ENCODE assay signal across 16 cellular contexts in genomic region chr11:33790088-33790487, GRCh38. TPM values are rescaled to one million over a fixed set of nuclear protein-coding genes. Genes with fewer than 3 reads are reported as not detected.
A peak's percentile ranks its signal among the peaks of the same experiment; 100 is the strongest.
DNase-seq lines count a peak whose midpoint lies in the region; ATAC-seq and TF ChIP-seq lines count a peak whose summit lies in the region.
"Had no signal": no experiment of that assay in that cellular context is flagged by ENCODE, and none has a peak within 500 bp of the region (broad histone marks: within the 10 kb centered on the region; RNA-seq: fewer than 3 reads in every experiment).

No MANE protein-coding gene starts in this region.

- no peak for ATAC-seq in GM18870 (IDR thresholded peaks at IDR 0.05; ENCODE audit: unreplicated experiment)
- ATAC-seq: GM23338 had no signal

- H3K36me3 ChIP-seq in BLaER1 treated with 17β-estradiol and CSF1 and Interleukin-3, amounts not matched to agents 10 nM and 100 nM = no peaks in the 10 kb centered on the region
- H3K36me3 ChIP-seq in SJCRH30 (no peaks in the 10 kb centered on the region), adrenal gland (replicated peaks in 1 of 2) (no peaks in the 10 kb centered on the region)

- H3K4me1 ChIP-seq in BLaER1 treated with 17β-estradiol and CSF1 and Interleukin-3, amounts not matched to agents 10 nM and 100 nM = peaks cover 5 to 19% (median 14%) of the 10 kb centered on the region in 10 experiments; a peak in 18 of 20 replicates
- H3K4me1 ChIP-seq in SJCRH30 (peaks cover 15% of the 10 kb centered on the region), adrenal gland (replicated peaks in 1 of 2) (no peaks in the 10 kb centered on the region)

- TF ChIP-seq CTCF in retinal pigment epithelial cell (conservative IDR thresholded peaks at IDR 0.05; ENCODE audit: low read depth, low read length) = no peak
- no peak for TF ChIP-seq CTCF in adrenal gland (IDR thresholded peaks at IDR 0.05)

- H3K4me3 ChIP-seq in BLaER1 treated with 17β-estradiol and CSF1 and Interleukin-3, amounts not matched to agents 10 nM and 100 nM = no peak overlapping the region
- no peak overlapping the region for H3K4me3 ChIP-seq in SJCRH30
- no peak overlapping the region for H3K4me3 ChIP-seq in retinal pigment epithelial cell (ENCODE audit: low read length)
- no peak overlapping the region for H3K4me3 ChIP-seq in adrenal gland
- H3K4me3 ChIP-seq: GM23338 had no signal

- peak overlapping the region in 6 of 11 experiments; percentile 11 to 55 (median 35); a peak in 8 of 22 replicates for H3K4me2 ChIP-seq in BLaER1 treated with 17β-estradiol and CSF1 and Interleukin-3, amounts not matched to agents 10 nM and 100 nM
- H3K4me2 ChIP-seq: GM23338 had no signal

- H3K9me3 ChIP-seq in BLaER1 treated with 17β-estradiol and CSF1 and Interleukin-3, amounts not matched to agents 10 nM and 100 nM (replicated peaks in 1 of 11) = peaks cover 4 to 17% (median 8%) of the 10 kb centered on the region in 11 experiments; a peak in 14 of 22 replicates
- H3K9me3 ChIP-seq in SJCRH30 (replicated peaks) = no peaks in the 10 kb centered on the region; the same call in 1 of the 2 replicates
- H3K9me3 ChIP-seq in adrenal gland (replicated peaks in 1 of 3) = no peaks in the 10 kb centered on the region

- no peaks in the 10 kb centered on the region for H4K20me1 ChIP-seq in BLaER1 treated with 17β-estradiol and CSF1 and Interleukin-3, amounts not matched to agents 10 nM and 100 nM

- 51 to 60% (median 54%) methylated on average over 4 of the region's 4 CpGs for WGBS in adrenal gland, 4 donors

- no peak overlapping the region for H3K27ac ChIP-seq in BLaER1 treated with 17β-estradiol and CSF1 and Interleukin-3, amounts not matched to agents 10 nM and 100 nM
- H3K27ac ChIP-seq in SJCRH30 = no peak overlapping the region
- no peak overlapping the region for H3K27ac ChIP-seq in adrenal gland

- DNase-seq in NCI-H2227 treated with DMSO at 0.1 percent for 48 hours (lab: John Stamatoyannopoulos, UW) = peak; percentile 33
- peak; percentile 21 to 49 for DNase-seq in SJCRH30
- DNase-seq in retinal pigment epithelial cell (ENCODE audit: low read depth) = peak; percentile 21
- no peak for DNase-seq in iPS-NIHi7 (ENCODE audit: extremely low spot score)
- no peak for DNase-seq in adrenal gland
- no peak for DNase-seq in activated CD8-positive, alpha-beta memory T cell treated with anti-CD3 and anti-CD28 coated beads, Interleukin-2, amount 50 U/mL, for 4 hours
- DNase-seq: 8988T; AML-193; C1 segment of cervical spinal cord; Calu3; CD4-positive, alpha-beta T cell; DMS 273 treated with DMSO at 0.1 percent for 48 hours; H7 had no signal

- H3K9ac ChIP-seq in BLaER1 treated with 17β-estradiol and CSF1 and Interleukin-3, amounts not matched to agents 10 nM and 100 nM = no peak overlapping the region

- H3K27me3 ChIP-seq in BLaER1 treated with 17β-estradiol and CSF1 and Interleukin-3, amounts not matched to agents 10 nM and 100 nM = no peaks in the 10 kb centered on the region
- H3K27me3 ChIP-seq in SJCRH30 = no peaks in the 10 kb centered on the region
- H3K27me3 ChIP-seq in adrenal gland = peaks cover 11% of the 10 kb centered on the region

- intact Hi-C loops in adrenal gland (cut with DNase I) = no loop called here

- no peak for TF ChIP-seq POLR2A in adrenal gland (IDR thresholded peaks at IDR 0.05)

RNA-seq across cellular contexts. Expression of gene FBXO3, which starts 15.8 kb away (rescaled TPM):
- 26.2 and 30.4 TPM in 2 replicates for total RNA-seq in SJCRH30 (2014; rRNA removed; shearing (Covaris generic))
- total RNA-seq in adrenal gland = 10 to 100 TPM; 25.0 to 45.4 (median 39.3) TPM
- polyA plus RNA-seq in adrenal gland = 10 to 100 TPM; 20.7 to 54.7 (median 21.6) TPM

RNA-seq across cellular contexts. Expression of gene CD59, which starts 53.9 kb away (rescaled TPM):
- 93.3 and 97.3 TPM in 2 replicates for total RNA-seq in SJCRH30 (2014; rRNA removed; shearing (Covaris generic))
- total RNA-seq in adrenal gland = 100 to 1,000 TPM; 286 to 562 (median 405) TPM
- polyA plus RNA-seq in adrenal gland = 100 to 1,000 TPM in 2 of 3 donors, 10 to 100 TPM in 1; 59.5 to 465 (median 103) TPM

Comparison
In these comparisons a context has a peak if more than half of its experiments do, and no peak if none do; other contexts are left out.
1. DNase-seq: peak in NCI-H2227 treated with DMSO at 0.1 percent for 48 hours (single experiment), SJCRH30 (2 of 2) and retinal pigment epithelial cell (single experiment); none in iPS-NIHi7 (single experiment), adrenal gland (0 of 7) and activated CD8-positive, alpha-beta memory T cell treated with anti-CD3 and anti-CD28 coated beads, Interleukin-2, amount 50 U/mL, for 4 hours (single experiment).